ENCODE assay signal across 22 cellular contexts in genomic region chr5:4042311-4042710, GRCh38.
A peak's percentile ranks its signal among the peaks of the same experiment; 100 is the strongest.
DNase-seq lines count a peak whose midpoint lies in the region; ATAC-seq lines count a peak whose summit lies in the region.
"Had no signal": no experiment of that assay in that cellular context is flagged by ENCODE, and none has a peak within 500 bp of the region (broad histone marks: within the 10 kb centered on the region; RNA-seq: fewer than 3 reads in every experiment).

No MANE protein-coding gene starts in this region.

- H3K27ac ChIP-seq in BLaER1 = peak overlapping the region; percentile 60
- peak overlapping the region; percentile 37 to 88 (median 81); a peak in 21 of 22 replicates for H3K27ac ChIP-seq in BLaER1 treated with 17β-estradiol and CSF1 and Interleukin-3, amounts not matched to agents 10 nM and 100 nM
- H3K27ac ChIP-seq in right cardiac atrium (ENCODE audit: low read length) = no peak overlapping the region
- H3K27ac ChIP-seq: stomach had no signal

- ATAC-seq in right cardiac atrium (peak; percentile 51 to 79), GM18909 (IDR thresholded peaks at IDR 0.05; ENCODE audit: poor library complexity, unreplicated experiment) (no peak)

- intact Hi-C loops in right cardiac atrium (cut with DNase I) = no loop called here

- no peaks in the 10 kb centered on the region for H3K36me3 Mint-ChIP-seq in activated naive CD8-positive, alpha-beta T cell treated with anti-CD3 and anti-CD28 coated beads for 36 hours
- H3K36me3 Mint-ChIP-seq: type B pancreatic cell had no signal

- H3K4me2 ChIP-seq in BLaER1 = peak overlapping the region; percentile 56
- H3K4me2 ChIP-seq in BLaER1 treated with 17β-estradiol and CSF1 and Interleukin-3, amounts not matched to agents 10 nM and 100 nM = peak overlapping the region; percentile 6 to 61 (median 48); a peak in 21 of 22 replicates
- H3K4me2 ChIP-seq: smooth muscle cell had no signal

- no peaks in the 10 kb centered on the region for H3K27me3 Mint-ChIP-seq in activated naive CD8-positive, alpha-beta T cell treated with anti-CD3 and anti-CD28 coated beads for 36 hours

- peaks cover 11% of the 10 kb centered on the region for H3K4me1 ChIP-seq in BLaER1
- H3K4me1 ChIP-seq in BLaER1 treated with 17β-estradiol and CSF1 and Interleukin-3, amounts not matched to agents 10 nM and 100 nM = peaks cover 12 to 43% (median 28%) of the 10 kb centered on the region in 10 experiments
- no peaks in the 10 kb centered on the region for H3K4me1 ChIP-seq in right cardiac atrium (ENCODE audit: control insufficient read depth, insufficient read depth, low read length)
- H3K4me1 ChIP-seq: stomach had no signal

- no peaks in the 10 kb centered on the region for H4K20me1 ChIP-seq in BLaER1
- no peaks in the 10 kb centered on the region for H4K20me1 ChIP-seq in BLaER1 treated with 17β-estradiol and CSF1 and Interleukin-3, amounts not matched to agents 10 nM and 100 nM

- WGBS in right cardiac atrium = 63% methylated on average over 2 of the region's 2 CpGs

- H3K9ac ChIP-seq in BLaER1 = no peak overlapping the region
- peak overlapping the region in 8 of 11 experiments; percentile 29 to 65 (median 53); a peak in 12 of 22 replicates for H3K9ac ChIP-seq in BLaER1 treated with 17β-estradiol and CSF1 and Interleukin-3, amounts not matched to agents 10 nM and 100 nM

- peak; percentile 1 for DNase-seq in activated naive CD8-positive, alpha-beta T cell treated with anti-CD3 and anti-CD28 coated beads for 36 hours
- peak in 1 of 3 donors; percentile 49 for DNase-seq in right cardiac atrium
- no peak for DNase-seq in stimulated activated CD4-positive, alpha-beta T cell treated with anti-CD3 and anti-CD28 coated beads, Interleukin-4, amount 100 ng/mL, for 24 hours
- DNase-seq in COLO829 (ENCODE audit: low spot score) = no peak
- DNase-seq: activated CD4-positive, CD25-positive, alpha-beta regulatory T cell treated with anti-CD3 and anti-CD28 coated beads, Interleukin-2, amount 50 U/mL, for 72 hours; activated CD8-positive, alpha-beta memory T cell treated with anti-CD3 and anti-CD28 coated beads, Interleukin-2, amount 50 U/mL, for 48 hours; activated gamma-delta T cell treated with Interleukin-2 at 50 U/mL for 16 hours; aorta; DMS79 treated with DMSO at 0.1 percent for 48 hours; effector CD8-positive, alpha-beta T cell; head of caudate nucleus; Karpas-422; NCI-H2107; NCI-H524 treated with DMSO at 0.1 percent for 48 hours; RPMI8226; stimulated activated CD4-positive, alpha-beta T cell treated with anti-CD3 and anti-CD28 coated beads, Interleukin-4, amount 100 ng/mL, for 1 hour; stomach had no signal

- no peaks in the 10 kb centered on the region for H3K9me3 Mint-ChIP-seq in activated naive CD8-positive, alpha-beta T cell treated with anti-CD3 and anti-CD28 coated beads for 36 hours
- H3K9me3 Mint-ChIP-seq: type B pancreatic cell had no signal

- peak overlapping the region; percentile 34; the same call in 1 of the 2 replicates for H3K4me3 ChIP-seq in BLaER1
- H3K4me3 ChIP-seq in BLaER1 treated with 17β-estradiol and CSF1 and Interleukin-3, amounts not matched to agents 10 nM and 100 nM = peak overlapping the region in 8 of 10 experiments; percentile 21 to 47 (median 27); a peak in 11 of 20 replicates
- no peak overlapping the region for H3K4me3 ChIP-seq in right cardiac atrium (ENCODE audit: low read length)
- H3K4me3 ChIP-seq: smooth muscle cell, stomach had no signal

- peak overlapping the region; percentile 29 for H3K27ac Mint-ChIP-seq in activated naive CD8-positive, alpha-beta T cell treated with anti-CD3 and anti-CD28 coated beads for 36 hours
- H3K27ac Mint-ChIP-seq: type B pancreatic cell had no signal

- no peaks in the 10 kb centered on the region for H3K27me3 ChIP-seq in BLaER1
- no peaks in the 10 kb centered on the region for H3K27me3 ChIP-seq in BLaER1 treated with 17β-estradiol and CSF1 and Interleukin-3, amounts not matched to agents 10 nM and 100 nM
- H3K27me3 ChIP-seq in right cardiac atrium (ENCODE audit: control insufficient read depth, insufficient read depth) = no peaks in the 10 kb centered on the region
- H3K27me3 ChIP-seq: stomach had no signal

- peaks cover 51% of the 10 kb centered on the region for H3K9me3 ChIP-seq in BLaER1
- peaks cover 57 to 80% (median 69%) of the 10 kb centered on the region in 11 experiments for H3K9me3 ChIP-seq in BLaER1 treated with 17β-estradiol and CSF1 and Interleukin-3, amounts not matched to agents 10 nM and 100 nM (replicated peaks in 1 of 11)
- peaks cover 4% of the 10 kb centered on the region for H3K9me3 ChIP-seq in right cardiac atrium (ENCODE audit: control insufficient read depth, low read length)

- peaks cover 3% of the 10 kb centered on the region for H3K4me1 Mint-ChIP-seq in activated naive CD8-positive, alpha-beta T cell treated with anti-CD3 and anti-CD28 coated beads for 36 hours

- no peaks in the 10 kb centered on the region for H3K36me3 ChIP-seq in BLaER1
- peaks cover 0 to 10% (median 0%) of the 10 kb centered on the region in 11 experiments; a peak in 2 of 22 replicates for H3K36me3 ChIP-seq in BLaER1 treated with 17β-estradiol and CSF1 and Interleukin-3, amounts not matched to agents 10 nM and 100 nM
- H3K36me3 ChIP-seq: stomach had no signal

- no peak overlapping the region for H3K4me3 Mint-ChIP-seq in activated naive CD8-positive, alpha-beta T cell treated with anti-CD3 and anti-CD28 coated beads for 36 hours
- H3K4me3 Mint-ChIP-seq: type B pancreatic cell had no signal
